8 cellular contexts compared by ENCODE assay signal in genomic region chr11:95641506-95641905, GRCh38.
DNase-seq lines count a peak whose midpoint lies in the region; ATAC-seq and TF ChIP-seq lines count a peak whose summit lies in the region.

No MANE protein-coding gene starts in this region.

- intact Hi-C loops in CD4-positive, alpha-beta memory T cell (cut with micrococcal nuclease) = loop anchor here (2.0 kb wide), 1 partner anchor 47 kb away; no protein-coding TSS in a partner anchor
- intact Hi-C loops in activated CD4-positive, alpha-beta memory T cell treated with anti-CD3 and anti-CD28 coated beads for 36 hours (cut with micrococcal nuclease) = loop anchor here (5.0 kb wide), 2 partner anchors 41 to 61 kb away; no protein-coding TSS in a partner anchor

- H3K9me3 ChIP-seq in CD4-positive, alpha-beta memory T cell (ENCODE audit: control insufficient read depth in 1 of 2, low read length in 2 of 2) = no peaks in the 10 kb centered on the region

- peaks cover under 1 to 3% of the 10 kb centered on the region in 2 donors for H3K36me3 Mint-ChIP-seq in CD4-positive, alpha-beta memory T cell
- H3K36me3 Mint-ChIP-seq in activated CD4-positive, alpha-beta memory T cell treated with anti-CD3 and anti-CD28 coated beads for 36 hours = peaks cover 12% of the 10 kb centered on the region
- H3K36me3 Mint-ChIP-seq in endothelial cell (ENCODE audit: low read depth, unreplicated experiment) = no peaks in the 10 kb centered on the region

- ATAC-seq in GM19324 (IDR thresholded peaks at IDR 0.05; ENCODE audit: low FRiP score, unreplicated experiment) = peak; percentile 99
- peak; percentile 100 for ATAC-seq in HG03135 (IDR thresholded peaks at IDR 0.05; ENCODE audit: unreplicated experiment)

- H3K4me1 ChIP-seq in CD4-positive, alpha-beta memory T cell (ENCODE audit: insufficient read depth, low read length) = peaks cover 17% of the 10 kb centered on the region

- H3K27ac Mint-ChIP-seq in CD4-positive, alpha-beta memory T cell = peak overlapping the region; percentile 65 to 94 (median 88)
- H3K27ac Mint-ChIP-seq in activated CD4-positive, alpha-beta memory T cell treated with anti-CD3 and anti-CD28 coated beads for 36 hours = peak overlapping the region; percentile 4
- no peak overlapping the region for H3K27ac Mint-ChIP-seq in endothelial cell (ENCODE audit: unreplicated experiment)

- H3K9me3 Mint-ChIP-seq in CD4-positive, alpha-beta memory T cell = peaks cover 0 to 14% (median 4%) of the 10 kb centered on the region in 8 donors
- peaks cover 8% of the 10 kb centered on the region for H3K9me3 Mint-ChIP-seq in activated CD4-positive, alpha-beta memory T cell treated with anti-CD3 and anti-CD28 coated beads for 36 hours
- H3K9me3 Mint-ChIP-seq in endothelial cell (ENCODE audit: unreplicated experiment) = no peaks in the 10 kb centered on the region

- POLR2A ChIA-PET in CD4-positive, alpha-beta memory T cell (lab: Charles Lee; ENCODE audit: partially characterized antibody) = interaction anchor here (1.0 to 1.5 kb wide), 7 partner anchors 19 to 411 kb away, joined by 3 to 12 read pairs (median 5); partner anchors contain the start of gene SESN3
- POLR2A ChIA-PET in activated CD4-positive, alpha-beta memory T cell treated with anti-CD3 and anti-CD28 coated beads for 36 hours (lab: Charles Lee) = interaction anchor here (1.0 kb wide), 1 partner anchor 31 kb away, joined by 4 read pairs; no protein-coding TSS in a partner anchor

- peak; percentile 42 to 57 (median 50) for DNase-seq in CD4-positive, alpha-beta memory T cell
- peak; percentile 35 for DNase-seq in activated CD4-positive, alpha-beta memory T cell treated with anti-CD3 and anti-CD28 coated beads for 36 hours
- peak; percentile 2 to 18 for DNase-seq in stimulated activated CD4-positive, alpha-beta T cell treated with anti-CD3 and anti-CD28 coated beads, Interleukin-2, amount 100 ng/mL, for 24 hours
- no peak for DNase-seq in endothelial cell (ENCODE audit: low spot score)
- no peak for DNase-seq in NCI-H774 (lab: John Stamatoyannopoulos, UW)
- DNase-seq in amniotic stem cell (lab: John Stamatoyannopoulos, UW) = no peak

- peak overlapping the region; percentile 11 for H3K27ac ChIP-seq in CD4-positive, alpha-beta memory T cell (ENCODE audit: low read depth, low read length)

- H3K4me3 ChIP-seq in CD4-positive, alpha-beta memory T cell (ENCODE audit: low read length in 2 of 2) = no peak overlapping the region

- CTCF ChIA-PET in CD4-positive, alpha-beta memory T cell (lab: Charles Lee; ENCODE audit: partially characterized antibody) = interaction anchor here (0.8 to 1.1 kb wide), 2 partner anchors 51 to 64 kb away, joined by 3 read pairs; no protein-coding TSS in a partner anchor
- CTCF ChIA-PET in activated CD4-positive, alpha-beta memory T cell treated with anti-CD3 and anti-CD28 coated beads for 36 hours (lab: Charles Lee) = interaction anchor here (0.9 kb wide), 1 partner anchor 490 kb away, joined by 3 read pairs; no protein-coding TSS in a partner anchor

- no peak for TF ChIP-seq CTCF in endothelial cell (IDR thresholded peaks at IDR 0.05; ENCODE audit: unreplicated experiment)

- no peaks in the 10 kb centered on the region for H3K27me3 ChIP-seq in CD4-positive, alpha-beta memory T cell (ENCODE audit: insufficient read depth, low read length)

- H3K4me3 Mint-ChIP-seq in CD4-positive, alpha-beta memory T cell = peak overlapping the region in 7 of 8 donors; percentile 37 to 72 (median 65)
- H3K4me3 Mint-ChIP-seq in activated CD4-positive, alpha-beta memory T cell treated with anti-CD3 and anti-CD28 coated beads for 36 hours = peak overlapping the region; percentile 32
- H3K4me3 Mint-ChIP-seq in endothelial cell (ENCODE audit: unreplicated experiment) = no peak overlapping the region

- H3K27me3 Mint-ChIP-seq in CD4-positive, alpha-beta memory T cell = no peaks in the 10 kb centered on the region
- no peaks in the 10 kb centered on the region for H3K27me3 Mint-ChIP-seq in activated CD4-positive, alpha-beta memory T cell treated with anti-CD3 and anti-CD28 coated beads for 36 hours
- no peaks in the 10 kb centered on the region for H3K27me3 Mint-ChIP-seq in endothelial cell (ENCODE audit: unreplicated experiment)

- H3K36me3 ChIP-seq in CD4-positive, alpha-beta memory T cell (ENCODE audit: insufficient read depth, low read length) = no peaks in the 10 kb centered on the region

- peaks cover 9 to 21% (median 15%) of the 10 kb centered on the region in 4 donors for H3K4me1 Mint-ChIP-seq in CD4-positive, alpha-beta memory T cell
- H3K4me1 Mint-ChIP-seq in activated CD4-positive, alpha-beta memory T cell treated with anti-CD3 and anti-CD28 coated beads for 36 hours (ENCODE audit: low read depth) = peaks cover 14% of the 10 kb centered on the region
- H3K4me1 Mint-ChIP-seq in endothelial cell (ENCODE audit: unreplicated experiment) = no peaks in the 10 kb centered on the region

Comparison
In these comparisons a context has a peak if more than half of its experiments do, and no peak if none do; other contexts are left out.
1. DNase-seq: peak in CD4-positive, alpha-beta memory T cell (5 of 5), activated CD4-positive, alpha-beta memory T cell treated with anti-CD3 and anti-CD28 coated beads for 36 hours (single experiment) and stimulated activated CD4-positive, alpha-beta T cell treated with anti-CD3 and anti-CD28 coated beads, Interleukin-2, amount 100 ng/mL, for 24 hours (2 of 2); none in endothelial cell (single experiment), NCI-H774 (single experiment) and amniotic stem cell (single experiment).